ENCODE assay signal across 1 cellular context in the genomic region with DNA sequence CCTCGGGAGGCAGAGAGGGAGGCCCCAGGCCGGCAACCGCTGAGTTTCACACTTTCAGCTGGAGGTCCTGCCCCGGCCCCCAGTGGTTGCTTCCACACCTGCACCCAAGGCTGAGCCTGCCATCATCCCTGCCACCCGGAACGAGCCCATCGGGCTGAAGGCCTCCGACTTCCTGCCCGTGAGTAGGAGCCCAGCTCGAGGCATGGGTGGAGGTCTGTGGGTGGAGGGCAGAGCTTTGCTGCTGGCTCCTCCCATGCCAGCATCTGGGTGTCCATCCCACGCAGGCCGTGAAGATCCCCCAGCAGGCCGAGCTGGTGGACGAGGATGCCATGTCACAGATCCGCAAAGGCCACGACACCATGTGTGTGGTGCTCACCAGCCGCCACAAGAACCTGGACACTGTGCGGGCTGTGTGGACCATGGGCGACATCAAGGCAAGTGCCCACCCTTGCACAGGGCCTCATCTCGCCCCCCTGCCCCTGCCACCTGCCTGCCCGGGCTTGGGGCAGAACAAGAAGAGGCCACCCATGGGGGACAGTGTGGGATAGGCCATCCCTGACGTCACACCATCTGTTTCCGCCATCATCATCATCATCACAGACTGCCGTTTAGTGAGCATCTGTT.
TF ChIP-seq lines count a peak whose summit lies in the region.

No MANE protein-coding gene starts in this region.

TF ChIP-seq in GM23338, 12 proteins besides CTCF, POLR2A, EP300 and RAD21:
- TF ChIP-seq NANOG (IDR thresholded peaks at IDR 0.05; ENCODE audit: borderline replicate concordance), result no peak
